9 cellular contexts compared by ENCODE assay signal in genomic region chr11:10693509-10694071, GRCh38. TPM values are rescaled to one million over a fixed set of nuclear protein-coding genes. Genes with fewer than 3 reads are reported as not detected.
A peak's percentile ranks its signal among the peaks of the same experiment; 100 is the strongest.
DNase-seq lines count a peak whose midpoint lies in the region; ATAC-seq and TF ChIP-seq lines count a peak whose summit lies in the region.
"Had no signal": no experiment of that assay in that cellular context is flagged by ENCODE, and none has a peak within 500 bp of the region (broad histone marks: within the 10 kb centered on the region; RNA-seq: fewer than 3 reads in every experiment).

IRAG1 (minus strand) TSS chr11:10693755; CDS start chr11:10693602, 153 bp downstream.

- TF ChIP-seq CTCF in left lung (IDR thresholded peaks at IDR 0.05) (no peak), stomach (IDR thresholded peaks at IDR 0.05) (no peak)

- H3K36me3 ChIP-seq in Karpas-422 (ENCODE audit: insufficient read depth, low read length) (no peaks in the 10 kb centered on the region), left lung (no peaks in the 10 kb centered on the region), stomach (no peaks in the 10 kb centered on the region)

- no peak within 1 kb of the TSS for H2AFZ ChIP-seq in Karpas-422 (ENCODE audit: low read length)

- peak; percentile 5 for DNase-seq in Karpas-422
- DNase-seq in dedifferentiated amniotic fluid mesenchymal stem cell (ENCODE audit: extremely low spot score) = peak; percentile 37
- DNase-seq in left lung = peak; percentile 41 to 78
- DNase-seq in stomach = peak; percentile 38
- DNase-seq in DMS153 (lab: John Stamatoyannopoulos, UW) = no peak
- no peak for DNase-seq in activated CD4-positive, alpha-beta T cell treated with anti-CD3 and anti-CD28 coated beads, Interleukin-2, amount 50 U/mL, for 1 hour
- no peak for DNase-seq in activated CD8-positive, alpha-beta memory T cell treated with anti-CD3 and anti-CD28 coated beads, Interleukin-2, amount 50 U/mL, for 4 hours

- H3K27ac ChIP-seq in Karpas-422 (ENCODE audit: low read length) = no peak within 1 kb of the TSS
- peak within 1 kb of the TSS; percentile 31 to 70 for H3K27ac ChIP-seq in left lung
- peak within 1 kb of the TSS; percentile 78 to 90 (median 88) for H3K27ac ChIP-seq in stomach

- H3K4me1 ChIP-seq in Karpas-422 (ENCODE audit: low read length) = no peaks in the 10 kb centered on the region
- peaks cover 0 to 11% of the 10 kb centered on the region in 2 donors for H3K4me1 ChIP-seq in left lung
- H3K4me1 ChIP-seq in stomach = peaks cover 0 to 25% (median 10%) of the 10 kb centered on the region in 4 donors

- 45 to 62% (median 59%) methylated on average over 14 to 18 of the region's 18 CpGs for WGBS in stomach, 5 donors

- peak; percentile 63 for ATAC-seq in left lung
- no peak for ATAC-seq in GM21529 (IDR thresholded peaks at IDR 0.05; ENCODE audit: unreplicated experiment)
- ATAC-seq: HCT116 had no signal

- intact Hi-C loops in left lung (cut with DNase I) = no loop called here
- intact Hi-C loops in stomach (cut with DNase I; ENCODE audit: low total_unique reads) = no loop called here

- H3K9ac ChIP-seq in Karpas-422 (ENCODE audit: low read length) = no peak within 1 kb of the TSS

- no peak for TF ChIP-seq EP300 in stomach (IDR thresholded peaks at IDR 0.05)

- H3K27me3 ChIP-seq in Karpas-422 (ENCODE audit: low read length) = no peaks in the 10 kb centered on the region
- no peaks in the 10 kb centered on the region for H3K27me3 ChIP-seq in left lung
- H3K27me3 ChIP-seq in stomach = peaks cover 0 to 4% (median 0%) of the 10 kb centered on the region in 3 donors

- no peak for TF ChIP-seq POLR2A in stomach (IDR thresholded peaks at IDR 0.05)

- no peak within 1 kb of the TSS for H3K4me2 ChIP-seq in Karpas-422 (ENCODE audit: low read depth, low read length, poor library complexity, severe bottlenecking)

- no peaks in the 10 kb centered on the region for H4K20me1 ChIP-seq in Karpas-422 (ENCODE audit: insufficient read depth, low read depth, low read length)

- H3K79me2 ChIP-seq in Karpas-422 (ENCODE audit: low read length) = no peaks in the 10 kb centered on the region

- H3K9me2 ChIP-seq in Karpas-422 (replicated peaks; ENCODE audit: insufficient read depth, low read length) = no peaks in the 10 kb centered on the region

- H3K4me3 ChIP-seq in Karpas-422 (ENCODE audit: low read length) = no peak within 1 kb of the TSS
- H3K4me3 ChIP-seq in left lung = peak within 1 kb of the TSS; percentile 10 to 30
- peak within 1 kb of the TSS; percentile 40 to 50 (median 46) for H3K4me3 ChIP-seq in stomach

- no peaks in the 10 kb centered on the region for H3K9me3 ChIP-seq in Karpas-422 (ENCODE audit: low read length)
- H3K9me3 ChIP-seq in left lung = no peaks in the 10 kb centered on the region
- no peaks in the 10 kb centered on the region for H3K9me3 ChIP-seq in stomach

RNA-seq across cellular contexts. Expression of gene IRAG1, which starts in this region (rescaled TPM):
- not detected in 2 replicates for total RNA-seq in Karpas-422 (2014; rRNA removed; shearing (Covaris generic); ENCODE audit: low replicate concordance)
- 10 to 100 TPM; 17.0 to 17.5 TPM for total RNA-seq in left lung
- 10 to 100 TPM; 24.6 to 60.7 (median 40.3) TPM for total RNA-seq in stomach
- polyA plus RNA-seq in stomach = 10 to 100 TPM; 12.7 to 17.2 (median 17.1) TPM

Comparison
In these comparisons a context has a peak if more than half of its experiments do, and no peak if none do; other contexts are left out.
1. RNA of gene IRAG1 (total RNA-seq): 24.6 to 60.7 TPM in stomach and 17.0 to 17.5 TPM in left lung; not detected in Karpas-422; every median in the first group is over 10 times any median in the second.
2. Peak in DNase-seq in Karpas-422; RNA of the gene not detected or under 1 TPM.
3. DNase-seq: peak in dedifferentiated amniotic fluid mesenchymal stem cell (single experiment), left lung (2 of 2) and stomach (single experiment); none in DMS153 (single experiment), activated CD4-positive, alpha-beta T cell treated with anti-CD3 and anti-CD28 coated beads, Interleukin-2, amount 50 U/mL, for 1 hour (single experiment) and activated CD8-positive, alpha-beta memory T cell treated with anti-CD3 and anti-CD28 coated beads, Interleukin-2, amount 50 U/mL, for 4 hours (single experiment).